8 cellular contexts compared by ENCODE assay signal in genomic region chr11:12008790-12009616, GRCh38. TPM values are rescaled to one million over a fixed set of nuclear protein-coding genes. Genes with fewer than 3 reads are reported as not detected.
DNase-seq lines count a peak whose midpoint lies in the region; ATAC-seq and TF ChIP-seq lines count a peak whose summit lies in the region.

No MANE protein-coding gene starts in this region.

- H3K36me3 ChIP-seq in CD4-positive, alpha-beta memory T cell (ENCODE audit: insufficient read depth, low read length): no peaks in the 10 kb centered on the region
- H3K36me3 ChIP-seq in stomach: no peaks in the 10 kb centered on the region

- peak overlapping the region in 1 of 2 donors; percentile 18 for H3K4me3 ChIP-seq in CD4-positive, alpha-beta memory T cell (ENCODE audit: low read length in 2 of 2)
- H3K4me3 ChIP-seq in stomach: peak overlapping the region; percentile 59 to 76 (median 67)

- H3K4me1 Mint-ChIP-seq in CD4-positive, alpha-beta memory T cell: peaks cover 10 to 21% (median 10%) of the 10 kb centered on the region in 4 donors

- TF ChIP-seq POLR2A in stomach (IDR thresholded peaks at IDR 0.05): no peak

- no peak overlapping the region for H3K27ac Mint-ChIP-seq in CD4-positive, alpha-beta memory T cell

- H3K4me3 Mint-ChIP-seq in CD4-positive, alpha-beta memory T cell: peak overlapping the region; percentile 59 to 81 (median 78)

- H3K4me1 ChIP-seq in CD4-positive, alpha-beta memory T cell (ENCODE audit: insufficient read depth, low read length): peaks cover 8% of the 10 kb centered on the region
- peaks cover 16 to 51% (median 29%) of the 10 kb centered on the region in 4 donors for H3K4me1 ChIP-seq in stomach

- intact Hi-C loops in CD4-positive, alpha-beta memory T cell (cut with micrococcal nuclease): no loop called here
- intact Hi-C loops in left colon (cut with DNase I, micrococcal nuclease): no loop called here
- intact Hi-C loops in stomach (cut with DNase I; ENCODE audit: low total_unique reads): no loop called here

- 1 to 3% (median 2%) methylated on average over 12 to 76 of the region's 76 CpGs for WGBS in stomach, 5 donors

- no peaks in the 10 kb centered on the region for H3K36me3 Mint-ChIP-seq in CD4-positive, alpha-beta memory T cell

- CTCF ChIA-PET in CD4-positive, alpha-beta memory T cell (lab: Charles Lee; ENCODE audit: partially characterized antibody): interaction anchor here (1.2 kb wide), 1 partner anchor 44 kb away, joined by 3 read pairs; no protein-coding TSS in a partner anchor

- peak; percentile 49 for ATAC-seq in left colon
- ATAC-seq in HG03095 (IDR thresholded peaks at IDR 0.05; ENCODE audit: unreplicated experiment): no peak
- no peak for ATAC-seq in GM19463 (IDR thresholded peaks at IDR 0.05; ENCODE audit: unreplicated experiment)

- no peak overlapping the region for H3K27ac ChIP-seq in CD4-positive, alpha-beta memory T cell (ENCODE audit: low read depth, low read length)
- H3K27ac ChIP-seq in stomach: peak overlapping the region; percentile 54 to 78 (median 73)

- no peak for TF ChIP-seq CTCF in stomach (IDR thresholded peaks at IDR 0.05)

- no peak for DNase-seq in CD4-positive, alpha-beta memory T cell
- DNase-seq in LoVo (ENCODE audit: low spot score): peak; percentile 49
- DNase-seq in cerebellum (ENCODE audit: low spot score): peak; percentile 90
- DNase-seq in left colon: peak in 1 of 2 donors; percentile 17
- peak; percentile 47 for DNase-seq in stomach
- DNase-seq in activated CD4-positive, alpha-beta T cell treated with anti-CD3 and anti-CD28 coated beads, Interleukin-2, amount 50 U/mL, for 4 hours: no peak

- peaks cover 54 to 68% of the 10 kb centered on the region in 2 donors for H3K27me3 Mint-ChIP-seq in CD4-positive, alpha-beta memory T cell

- H3K27me3 ChIP-seq in CD4-positive, alpha-beta memory T cell (ENCODE audit: insufficient read depth, low read length): peaks cover 41% of the 10 kb centered on the region
- H3K27me3 ChIP-seq in stomach: peaks cover 0 to 34% (median 24%) of the 10 kb centered on the region in 3 donors

- H3K9me3 Mint-ChIP-seq in CD4-positive, alpha-beta memory T cell: peaks cover 0 to 2% (median 0%) of the 10 kb centered on the region in 8 donors

- H3K9me3 ChIP-seq in CD4-positive, alpha-beta memory T cell (ENCODE audit: control insufficient read depth in 1 of 2, low read length in 2 of 2): no peaks in the 10 kb centered on the region
- no peaks in the 10 kb centered on the region for H3K9me3 ChIP-seq in stomach

- no peak for TF ChIP-seq EP300 in stomach (IDR thresholded peaks at IDR 0.05)

- POLR2A ChIA-PET in CD4-positive, alpha-beta memory T cell (lab: Charles Lee; ENCODE audit: partially characterized antibody): no interaction called here

RNA-seq across cellular contexts. Expression of gene DKK3, which starts 0.6 kb away (rescaled TPM):
- total RNA-seq in CD4-positive, alpha-beta memory T cell: under 1 TPM in 1 of 2 experiments, not detected in 1; 0.89 TPM
- polyA plus RNA-seq in CD4-positive, alpha-beta memory T cell: 1 to 10 TPM; 2.9 to 3.1 TPM
- total RNA-seq in cerebellum: 140 TPM
- total RNA-seq in left colon: 10 to 100 TPM in 1 of 2 donors, 1 to 10 TPM in 1; 8.1 to 19.5 TPM
- 10 to 100 TPM; 35.0 to 63.8 (median 54.7) TPM for total RNA-seq in stomach
- polyA plus RNA-seq in stomach: 10 to 100 TPM; 21.8 to 36.7 (median 29.6) TPM

Comparison
In these comparisons a context has a peak if more than half of its experiments do, and no peak if none do; other contexts are left out.
1. DNase-seq: peak in LoVo (single experiment), cerebellum (single experiment) and stomach (single experiment); none in CD4-positive, alpha-beta memory T cell (0 of 5) and activated CD4-positive, alpha-beta T cell treated with anti-CD3 and anti-CD28 coated beads, Interleukin-2, amount 50 U/mL, for 4 hours (0 of 2).
2. RNA of gene DKK3, which starts 0.6 kb away (total RNA-seq): 140 TPM in cerebellum (single experiment), 35.0 to 63.8 TPM in stomach and 8.1 to 19.5 TPM in left colon; 0.89 TPM in CD4-positive, alpha-beta memory T cell; every median in the first group is over 4 times any median in the second.